ENCODE assay signal across 21 cellular contexts in the genomic region with DNA sequence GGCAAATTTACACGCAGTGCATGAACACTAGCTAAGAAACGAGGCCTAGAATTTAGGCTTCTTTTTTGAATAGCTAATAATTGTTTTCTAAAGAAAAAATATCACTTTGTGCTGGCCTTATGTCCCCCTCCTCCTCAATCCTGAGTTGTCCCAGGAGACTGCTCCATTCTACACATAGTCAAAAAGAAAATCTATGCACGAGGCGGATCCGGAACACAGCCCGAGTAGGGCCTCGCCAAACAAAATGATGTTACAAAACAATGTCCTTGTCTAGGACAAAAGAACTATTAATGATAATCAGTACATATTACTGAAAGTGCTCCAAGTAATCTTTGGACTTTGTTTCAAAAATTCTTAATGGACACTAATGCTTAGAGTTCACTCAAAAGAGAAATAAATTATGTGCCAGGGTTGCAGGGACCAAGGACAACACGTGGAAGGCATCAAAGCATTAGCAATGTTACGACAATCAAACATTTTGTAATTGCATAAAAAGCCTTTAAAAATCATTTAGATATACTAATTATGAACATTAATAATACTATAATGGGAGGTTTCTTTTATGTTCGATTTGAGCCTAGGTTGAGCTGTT.
"Had no signal": no experiment of that assay in that cellular context is flagged by ENCODE, and none has a peak within 500 bp of the region (broad histone marks: within the 10 kb centered on the region; RNA-seq: fewer than 3 reads in every experiment).

No MANE protein-coding gene starts in this region.

- H3K4me1 ChIP-seq: neural progenitor cell, parathyroid adenoma had no signal

- H3K4me3 ChIP-seq: neural progenitor cell, ovary, psoas muscle, right lobe of liver, sigmoid colon, stomach, tibial artery, transverse colon, upper lobe of right lung, uterus had no signal

- H3K36me3 ChIP-seq: neural progenitor cell, ovary, right lobe of liver, sigmoid colon, stomach, tibial artery, transverse colon, upper lobe of right lung, uterus had no signal

- H3K4me2 ChIP-seq: neural progenitor cell had no signal

- DNase-seq: natural killer cell; occipital lobe; ovary; psoas muscle; right lobe of liver; sigmoid colon; small intestine; stimulated activated CD4-positive, alpha-beta T cell treated with anti-CD3 and anti-CD28 coated beads, Interleukin-15, amount 100 ng/mL, for 24 hours; stimulated activated CD4-positive, alpha-beta T cell treated with anti-CD3 and anti-CD28 coated beads, Interleukin-2, amount 100 ng/mL, for 24 hours; stimulated activated CD4-positive, alpha-beta T cell treated with anti-CD3 and anti-CD28 coated beads, Interleukin-2, amount 100 ng/mL, for 48 hours; stimulated activated CD4-positive, alpha-beta T cell treated with anti-CD3 and anti-CD28 coated beads, Interleukin-4, amount 100 ng/mL, for 24 hours; stimulated activated naive B cell treated with anti-CD40 and anti-IgM and Interleukin-4, amounts not matched to agents 10 μg/mL and 1 μg/mL and 100 μg/mL, for 72 hours; stimulated activated naive CD4-positive, alpha-beta T cell treated with Interleukin-2 at 50 U/mL for 16 hours; stomach; tibial artery; transverse colon; upper lobe of right lung; uterus had no signal

- H3K27ac ChIP-seq: neural progenitor cell, ovary, parathyroid adenoma, psoas muscle, sigmoid colon, stomach, tibial artery, transverse colon, upper lobe of right lung, uterus had no signal

- H3K9ac ChIP-seq: neural progenitor cell, parathyroid adenoma had no signal

- ATAC-seq: natural killer cell; psoas muscle; right lobe of liver; stimulated activated effector memory CD8-positive, alpha-beta T cell treated with anti-CD3 and anti-CD28 coated beads, Interleukin-12 subunit alpha, Interleukin-12 subunit beta, amount 100 ng/mL, for 72 hours; stimulated activated naive B cell treated with anti-CD40 and anti-IgM and Interleukin-4, amounts not matched to agents 10 μg/mL and 1 μg/mL and 100 μg/mL, for 72 hours; upper lobe of right lung had no signal

- H3K9me3 ChIP-seq: ovary, psoas muscle, right lobe of liver, sigmoid colon, stomach, tibial artery, transverse colon, upper lobe of right lung, uterus had no signal

- H3K79me2 ChIP-seq: parathyroid adenoma had no signal

- H3K27me3 ChIP-seq: neural progenitor cell, ovary, right lobe of liver, sigmoid colon, stomach, tibial artery, transverse colon, upper lobe of right lung, uterus had no signal

- H2AFZ ChIP-seq: neural progenitor cell, parathyroid adenoma had no signal

- FAIRE-seq: small intestine had no signal
